In the genomic region with DNA sequence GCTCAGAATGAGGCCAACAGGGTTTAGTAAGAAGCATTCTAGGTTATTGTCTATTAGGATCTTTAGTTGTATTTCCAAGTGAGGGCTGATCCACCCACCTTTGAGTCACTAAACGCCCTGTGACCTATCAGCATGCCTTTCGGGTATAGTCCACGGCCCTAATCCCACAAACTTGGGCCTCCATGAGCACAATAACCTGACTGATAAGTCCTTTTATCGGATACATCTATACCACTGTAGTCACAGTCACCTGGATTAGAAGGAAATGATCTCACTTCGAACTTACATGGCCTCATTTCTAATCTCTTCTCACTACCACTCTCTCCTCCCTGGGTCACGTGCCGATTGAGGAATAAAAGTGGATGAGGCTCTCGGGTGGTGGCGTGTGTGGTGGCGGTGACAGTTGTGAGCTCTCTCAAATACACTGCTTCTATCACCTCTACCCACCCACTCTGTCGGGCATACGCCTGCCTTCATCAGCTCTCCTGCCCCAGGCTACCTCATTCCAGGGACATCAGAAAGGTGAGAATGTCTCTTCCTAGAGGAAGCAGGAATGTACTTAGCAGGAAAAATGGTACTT, we compare ENCODE assay signal across 11 cellular contexts.
DNase-seq lines count a peak whose midpoint lies in the region; ATAC-seq, FAIRE-seq and TF ChIP-seq lines count a peak whose summit lies in the region.
"Had no signal": no experiment of that assay in that cellular context is flagged by ENCODE, and none has a peak within 500 bp of the region (broad histone marks: within the 10 kb centered on the region; RNA-seq: fewer than 3 reads in every experiment).

No MANE protein-coding gene starts in this region.

- H3K4me3 ChIP-seq in Peyer's patch (no peak overlapping the region), endothelial cell of umbilical vein (replicated peaks in 1 of 3; ENCODE audit: insufficient read depth in 1 of 3, low read depth in 1 of 3, low read length in 3 of 3) (no peak overlapping the region), upper lobe of right lung (no peak overlapping the region)

- H3K27me3 Mint-ChIP-seq in activated naive CD8-positive, alpha-beta T cell treated with anti-CD3 and anti-CD28 coated beads, Interleukin-2, amount 50 U/mL, for 24 hours, result no peaks in the 10 kb centered on the region

- BruUV-seq in endothelial cell of umbilical vein (replicated peaks; lab: Mats Ljungman, UMichigan), result TSS peak; percentile 80

- no peak for ATAC-seq in upper lobe of right lung
- no peak for ATAC-seq in activated naive CD8-positive, alpha-beta T cell treated with anti-CD3 and anti-CD28 coated beads, Interleukin-2, amount 50 U/mL, for 24 hours

- no peak overlapping the region for H2AFZ ChIP-seq in endothelial cell of umbilical vein (ENCODE audit: low read depth, low read length)

- H3K36me3 ChIP-seq in Peyer's patch, result peaks cover 0 to 51% (median 0%) of the 10 kb centered on the region in 3 donors
- peaks cover 31 to 36% of the 10 kb centered on the region in 2 experiments for H3K36me3 ChIP-seq in endothelial cell of umbilical vein (ENCODE audit: control insufficient read depth in 2 of 2, extremely low read depth in 1 of 2, insufficient read depth in 2 of 2, low read length in 2 of 2)
- H3K36me3 ChIP-seq in upper lobe of right lung, result peaks cover 48% of the 10 kb centered on the region

- H3K27ac Mint-ChIP-seq in activated naive CD8-positive, alpha-beta T cell treated with anti-CD3 and anti-CD28 coated beads, Interleukin-2, amount 50 U/mL, for 24 hours, result no peak overlapping the region

- TF ChIP-seq POLR2A in Peyer's patch (IDR thresholded peaks at IDR 0.05), result no peak
- TF ChIP-seq POLR2A in endothelial cell of umbilical vein (IDR thresholded peaks at IDR 0.05; ENCODE audit: low read depth, low read length), result no peak

- CTCF ChIA-PET in endothelial cell of umbilical vein (lab: Charles Lee), result interaction anchor here (0.6 to 2.5 kb wide), 9 partner anchors 9 to 141 kb away, joined by 3 to 9 read pairs (median 4); a partner anchor contains a TSS

- TF ChIP-seq CTCF in Peyer's patch (IDR thresholded peaks at IDR 0.05) (no peak), endothelial cell of umbilical vein (IDR thresholded peaks at IDR 0.05; ENCODE audit: extremely low read depth in 1 of 2, insufficient read depth in 1 of 2, low read depth in 1 of 2, low read length in 2 of 2) (no peak), upper lobe of right lung (IDR thresholded peaks at IDR 0.05) (no peak)

- H3K4me1 Mint-ChIP-seq in activated naive CD8-positive, alpha-beta T cell treated with anti-CD3 and anti-CD28 coated beads, Interleukin-2, amount 50 U/mL, for 24 hours, result peaks cover 5% of the 10 kb centered on the region

- DNase-seq in Peyer's patch (no peak), endothelial cell of umbilical vein (ENCODE audit: low read depth, low spot score) (peak; percentile 51), myocyte (ENCODE audit: low read depth) (peak; percentile 36), upper lobe of right lung (no peak), HK-2 (ENCODE audit: unreplicated experiment) (no peak), SK-N-DZ (ENCODE audit: low spot score) (no peak)
- DNase-seq in activated naive CD8-positive, alpha-beta T cell treated with anti-CD3 and anti-CD28 coated beads, Interleukin-2, amount 50 U/mL, for 24 hours, result no peak
- DNase-seq: NCI-H1436 treated with DMSO at 0.1 percent for 48 hours, T-helper 2 cell had no signal

- peak overlapping the region; percentile 34 to 74 (median 65) for H3K27ac ChIP-seq in Peyer's patch
- peak overlapping the region; percentile 89 for H3K27ac ChIP-seq in endothelial cell of umbilical vein (ENCODE audit: insufficient read depth, low read depth, low read length)
- H3K27ac ChIP-seq in upper lobe of right lung, result peak overlapping the region; percentile 75
- H3K27ac ChIP-seq: epithelial cell of prostate had no signal

- peak; percentile 65 for FAIRE-seq in endothelial cell of umbilical vein (lab: Jason Lieb, UNC)
- FAIRE-seq: G401.6 had no signal

- intact Hi-C loops in endothelial cell of umbilical vein (cut with micrococcal nuclease), result loop anchor here (1.0 to 10.0 kb wide), 5 partner anchors 11 to 483 kb away; a partner anchor contains a TSS
- intact Hi-C loops in upper lobe of right lung (cut with DNase I), result loop anchor here (10.0 kb wide), 1 partner anchor 53 kb away; no protein-coding TSS in a partner anchor

- H3K36me3 Mint-ChIP-seq in activated naive CD8-positive, alpha-beta T cell treated with anti-CD3 and anti-CD28 coated beads, Interleukin-2, amount 50 U/mL, for 24 hours (ENCODE audit: low read depth), result peaks cover 10% of the 10 kb centered on the region

- no peaks in the 10 kb centered on the region for H4K20me1 ChIP-seq in endothelial cell of umbilical vein (replicated peaks; ENCODE audit: control insufficient read depth, extremely low read depth, insufficient read depth, low read length)

- POLR2A ChIA-PET in endothelial cell of umbilical vein (lab: Charles Lee), result interaction anchor here (1.3 kb wide), 1 partner anchor 10 kb away, joined by 6 read pairs; no protein-coding TSS in a partner anchor

- H3K4me1 ChIP-seq in Peyer's patch (peaks cover 0 to 4% (median 0%) of the 10 kb centered on the region in 4 donors), endothelial cell of umbilical vein (ENCODE audit: control insufficient read depth, extremely low read depth, insufficient read depth, low read length) (peaks cover 59% of the 10 kb centered on the region), upper lobe of right lung (peaks cover 47% of the 10 kb centered on the region)

- dilution Hi-C loops in endothelial cell of umbilical vein (cut with MboI; ENCODE audit: extremely low pct_ligation_motif_present, low sequenced_read_pairs), result no loop called here

- peaks cover 5% of the 10 kb centered on the region for H3K79me2 ChIP-seq in endothelial cell of umbilical vein (ENCODE audit: control insufficient read depth, insufficient read depth, low read length)

- no peaks in the 10 kb centered on the region for H3K27me3 ChIP-seq in Peyer's patch
- H3K27me3 ChIP-seq in endothelial cell of umbilical vein (ENCODE audit: control insufficient read depth in 2 of 2, insufficient read depth in 2 of 2, low read length in 2 of 2), result no peaks in the 10 kb centered on the region
- no peaks in the 10 kb centered on the region for H3K27me3 ChIP-seq in upper lobe of right lung

- H3K4me2 ChIP-seq in endothelial cell of umbilical vein (ENCODE audit: insufficient read depth, low read length), result peak overlapping the region; percentile 44

- no peak overlapping the region for H3K4me3 Mint-ChIP-seq in activated naive CD8-positive, alpha-beta T cell treated with anti-CD3 and anti-CD28 coated beads, Interleukin-2, amount 50 U/mL, for 24 hours

- no peaks in the 10 kb centered on the region for H3K9me1 ChIP-seq in endothelial cell of umbilical vein (replicated peaks; ENCODE audit: control insufficient read depth, extremely low read depth, insufficient read depth, low read length)

- H3K9ac ChIP-seq in endothelial cell of umbilical vein (replicated peaks; ENCODE audit: extremely low read depth, insufficient read depth, low read length), result peak overlapping the region; percentile 67

- no peaks in the 10 kb centered on the region for H3K9me3 Mint-ChIP-seq in activated naive CD8-positive, alpha-beta T cell treated with anti-CD3 and anti-CD28 coated beads, Interleukin-2, amount 50 U/mL, for 24 hours

- H3K9me3 ChIP-seq in Peyer's patch (no peaks in the 10 kb centered on the region), endothelial cell of umbilical vein (replicated peaks; ENCODE audit: control insufficient read depth, insufficient read depth, low read length) (no peaks in the 10 kb centered on the region), upper lobe of right lung (no peaks in the 10 kb centered on the region)

TF ChIP-seq in endothelial cell of umbilical vein, 7 proteins besides CTCF, POLR2A, EP300 and RAD21:
- TF ChIP-seq POLR2AphosphoS5 (IDR thresholded peaks at IDR 0.05; ENCODE audit: insufficient read depth, low read depth, low read length) (no peak), EZH2 (IDR thresholded peaks at IDR 0.05; ENCODE audit: borderline replicate concordance, low read depth, low read length, severe bottlenecking) (no peak), FOS (IDR thresholded peaks at IDR 0.05; ENCODE audit: borderline replicate concordance, insufficient read depth, low read length) (peak; percentile 25), GATA2 (IDR thresholded peaks at IDR 0.05; ENCODE audit: insufficient read depth, insufficient read length, low read depth, low read length) (peak; percentile 86), JUN (IDR thresholded peaks at IDR 0.05; ENCODE audit: borderline replicate concordance, insufficient read depth, insufficient read length, low read depth) (no peak), MYC (IDR thresholded peaks at IDR 0.05; ENCODE audit: low read depth, low read length) (no peak)
- TF ChIP-seq, protein P1, sequence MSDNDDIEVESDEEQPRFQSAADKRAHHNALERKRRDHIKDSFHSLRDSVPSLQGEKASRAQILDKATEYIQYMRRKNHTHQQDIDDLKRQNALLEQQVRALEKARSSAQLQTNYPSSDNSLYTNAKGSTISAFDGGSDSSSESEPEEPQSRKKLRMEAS (IDR thresholded peaks at IDR 0.05; ENCODE audit: insufficient read depth, insufficient read length), result no peak

Comparison
In these comparisons a context has a peak if more than half of its experiments do, and no peak if none do; other contexts are left out.
1. DNase-seq: peak in endothelial cell of umbilical vein (single experiment) and myocyte (single experiment); none in Peyer's patch (0 of 3), upper lobe of right lung (single experiment), HK-2 (single experiment), activated naive CD8-positive, alpha-beta T cell treated with anti-CD3 and anti-CD28 coated beads, Interleukin-2, amount 50 U/mL, for 24 hours (single experiment) and SK-N-DZ (single experiment).
2. Peak in every context shown above with its lines, with median percentiles within 50 percentile points of each other: H3K27ac ChIP-seq.